29 cellular contexts compared by ENCODE assay signal in genomic region chr3:43859766-43860165, GRCh38.
"Had no signal": no experiment of that assay in that cellular context is flagged by ENCODE, and none has a peak within 500 bp of the region (broad histone marks: within the 10 kb centered on the region; RNA-seq: fewer than 3 reads in every experiment).

No MANE protein-coding gene starts in this region.

- H3K27ac Mint-ChIP-seq: activated CD4-positive, alpha-beta memory T cell treated with anti-CD3 and anti-CD28 coated beads, Interleukin-2, amount 10 ng/mL, durations not matched to agents 7 days and 5 days; activated CD4-positive, alpha-beta T cell treated with anti-CD3 and anti-CD28 coated beads, Interleukin-2, amount 10 ng/mL, durations not matched to agents 7 days and 5 days; activated naive CD4-positive, alpha-beta T cell treated with anti-CD3 and anti-CD28 coated beads, Interleukin-2, amount 10 ng/mL, durations not matched to agents 7 days and 5 days; activated naive CD4-positive, alpha-beta T cell treated with anti-CD3 and anti-CD28 coated beads, Interleukin-2, amount 50 U/mL, for 72 hours; activated naive CD8-positive, alpha-beta T cell treated with anti-CD3 and anti-CD28 coated beads, Interleukin-2, amount 10 ng/mL, durations not matched to agents 7 days and 5 days; activated T-cell treated with anti-CD3 and anti-CD28 coated beads, Interleukin-2, amount 50 U/mL, for 24 hours; activated T-cell treated with anti-CD3 and anti-CD28 coated beads, Interleukin-2, amount 50 U/mL, for 72 hours; brain; endodermal cell; WTC11 had no signal

- H3K4me3 ChIP-seq: ascending aorta, breast epithelium, cardiac muscle cell, colonic mucosa, gastrocnemius medialis had no signal

- H3K9me3 ChIP-seq: ascending aorta, breast epithelium, colonic mucosa, gastrocnemius medialis had no signal

- H3K4me1 ChIP-seq: ascending aorta, breast epithelium, colonic mucosa, foreskin keratinocyte, gastrocnemius medialis had no signal

- DNase-seq: activated CD4-positive, alpha-beta memory T cell treated with anti-CD3 and anti-CD28 coated beads, Interleukin-2, amount 10 ng/mL, durations not matched to agents 7 days and 5 days; activated CD4-positive, alpha-beta T cell treated with anti-CD3 and anti-CD28 coated beads for 1 hour; activated CD4-positive, alpha-beta T cell treated with anti-CD3 and anti-CD28 coated beads for 4 hours; activated CD4-positive, alpha-beta T cell treated with anti-CD3 and anti-CD28 coated beads, Interleukin-2, amount 10 ng/mL, durations not matched to agents 7 days and 5 days; activated CD4-positive, alpha-beta T cell treated with anti-CD3 and anti-CD28 coated beads, Interleukin-2, amount 50 U/mL, for 4 hours; activated CD8-positive, alpha-beta memory T cell treated with anti-CD3 and anti-CD28 coated beads, Interleukin-2, amount 50 U/mL, for 48 hours; activated gamma-delta T cell; activated naive CD4-positive, alpha-beta T cell; activated naive CD4-positive, alpha-beta T cell treated with anti-CD3 and anti-CD28 coated beads, Interleukin-2, amount 10 ng/mL, durations not matched to agents 7 days and 5 days; activated naive CD8-positive, alpha-beta T cell treated with anti-CD3 and anti-CD28 coated beads, Interleukin-2, amount 10 ng/mL, durations not matched to agents 7 days and 5 days; activated T-cell treated with anti-CD3 and anti-CD28 coated beads for 4 hours; activated T-cell treated with anti-CD3 and anti-CD28 coated beads, Interleukin-2, amount 50 U/mL, for 24 hours; activated T-cell treated with anti-CD3 and anti-CD28 coated beads, Interleukin-2, amount 50 U/mL, for 72 hours; central memory CD4-positive, alpha-beta T cell; cerebellar nuclear complex; colonic mucosa; effector memory CD4-positive, alpha-beta T cell; foreskin keratinocyte; gastrocnemius medialis; T-helper 2 cell had no signal

- H3K9me3 Mint-ChIP-seq: activated CD4-positive, alpha-beta memory T cell treated with anti-CD3 and anti-CD28 coated beads, Interleukin-2, amount 10 ng/mL, durations not matched to agents 7 days and 5 days; activated CD4-positive, alpha-beta T cell treated with anti-CD3 and anti-CD28 coated beads, Interleukin-2, amount 10 ng/mL, durations not matched to agents 7 days and 5 days; activated naive CD4-positive, alpha-beta T cell treated with anti-CD3 and anti-CD28 coated beads, Interleukin-2, amount 10 ng/mL, durations not matched to agents 7 days and 5 days; activated naive CD4-positive, alpha-beta T cell treated with anti-CD3 and anti-CD28 coated beads, Interleukin-2, amount 50 U/mL, for 72 hours; activated naive CD8-positive, alpha-beta T cell treated with anti-CD3 and anti-CD28 coated beads, Interleukin-2, amount 10 ng/mL, durations not matched to agents 7 days and 5 days; activated T-cell treated with anti-CD3 and anti-CD28 coated beads, Interleukin-2, amount 50 U/mL, for 24 hours; activated T-cell treated with anti-CD3 and anti-CD28 coated beads, Interleukin-2, amount 50 U/mL, for 72 hours; brain; endodermal cell; WTC11 had no signal

- H3K36me3 Mint-ChIP-seq: activated naive CD4-positive, alpha-beta T cell treated with anti-CD3 and anti-CD28 coated beads, Interleukin-2, amount 10 ng/mL, durations not matched to agents 7 days and 5 days; activated naive CD4-positive, alpha-beta T cell treated with anti-CD3 and anti-CD28 coated beads, Interleukin-2, amount 50 U/mL, for 72 hours; activated naive CD8-positive, alpha-beta T cell treated with anti-CD3 and anti-CD28 coated beads, Interleukin-2, amount 10 ng/mL, durations not matched to agents 7 days and 5 days; brain; WTC11 had no signal

- H3K27me3 ChIP-seq: ascending aorta, colonic mucosa, foreskin keratinocyte had no signal

- H3K4me3 Mint-ChIP-seq: activated CD4-positive, alpha-beta memory T cell treated with anti-CD3 and anti-CD28 coated beads, Interleukin-2, amount 10 ng/mL, durations not matched to agents 7 days and 5 days; activated CD4-positive, alpha-beta T cell treated with anti-CD3 and anti-CD28 coated beads, Interleukin-2, amount 10 ng/mL, durations not matched to agents 7 days and 5 days; activated naive CD4-positive, alpha-beta T cell treated with anti-CD3 and anti-CD28 coated beads, Interleukin-2, amount 10 ng/mL, durations not matched to agents 7 days and 5 days; activated naive CD8-positive, alpha-beta T cell treated with anti-CD3 and anti-CD28 coated beads, Interleukin-2, amount 10 ng/mL, durations not matched to agents 7 days and 5 days; activated T-cell treated with anti-CD3 and anti-CD28 coated beads, Interleukin-2, amount 50 U/mL, for 24 hours; activated T-cell treated with anti-CD3 and anti-CD28 coated beads, Interleukin-2, amount 50 U/mL, for 72 hours; brain; endodermal cell; WTC11 had no signal

- H3K4me1 Mint-ChIP-seq: activated CD4-positive, alpha-beta memory T cell treated with anti-CD3 and anti-CD28 coated beads, Interleukin-2, amount 10 ng/mL, durations not matched to agents 7 days and 5 days; activated CD4-positive, alpha-beta T cell treated with anti-CD3 and anti-CD28 coated beads, Interleukin-2, amount 10 ng/mL, durations not matched to agents 7 days and 5 days; activated naive CD4-positive, alpha-beta T cell treated with anti-CD3 and anti-CD28 coated beads, Interleukin-2, amount 10 ng/mL, durations not matched to agents 7 days and 5 days had no signal

- H3K36me3 ChIP-seq: ascending aorta, breast epithelium, cardiac muscle cell, colonic mucosa, gastrocnemius medialis had no signal

- ATAC-seq: activated naive CD4-positive, alpha-beta T cell treated with anti-CD3 and anti-CD28 coated beads, Interleukin-2, amount 50 U/mL, for 72 hours; activated T-cell treated with anti-CD3 and anti-CD28 coated beads, Interleukin-2, amount 50 U/mL, for 72 hours; esophagus mucosa; foreskin keratinocyte; gastrocnemius medialis; WTC11 had no signal

- H3K27ac ChIP-seq: ascending aorta, breast epithelium, cardiac muscle cell, colonic mucosa, foreskin keratinocyte, gastrocnemius medialis, VCaP had no signal
